Comparison of ENCODE assay signal across 22 cellular contexts in genomic region chr9:120440791-120441190, GRCh38.
DNase-seq lines count a peak whose midpoint lies in the region; ATAC-seq, FAIRE-seq and TF ChIP-seq lines count a peak whose summit lies in the region.
"Had no signal": no experiment of that assay in that cellular context is flagged by ENCODE, and none has a peak within 500 bp of the region (broad histone marks: within the 10 kb centered on the region; RNA-seq: fewer than 3 reads in every experiment).

No MANE protein-coding gene starts in this region.

- H3K4me2 ChIP-seq in astrocyte (ENCODE audit: low read length), result peak overlapping the region; percentile 43
- no peak overlapping the region for H3K4me2 ChIP-seq in trophoblast cell (ENCODE audit: low read length)
- H3K4me2 ChIP-seq: GM23338 had no signal

- no peaks in the 10 kb centered on the region for H3K9me3 Mint-ChIP-seq in astrocyte (ENCODE audit: unreplicated experiment)
- H3K9me3 Mint-ChIP-seq in CD4-positive, alpha-beta memory T cell, result no peaks in the 10 kb centered on the region
- H3K9me3 Mint-ChIP-seq: GM23338, IgD-negative memory B cell had no signal

- H3K36me3 ChIP-seq in ACC112 (ENCODE audit: insufficient read depth, low read length) (0 out of 2 replicates have a peak, but pooled peaks cover 9% of the 10 kb centered on the region), astrocyte (ENCODE audit: insufficient read depth, low read length) (peaks cover 10% of the 10 kb centered on the region), trophoblast cell (ENCODE audit: control insufficient read depth in 1 of 2, insufficient read depth in 2 of 2, low read length in 2 of 2) (peaks cover 15 to 27% of the 10 kb centered on the region in 2 experiments)
- peaks cover 28% of the 10 kb centered on the region for H3K36me3 ChIP-seq in CD4-positive, alpha-beta memory T cell (ENCODE audit: insufficient read depth, low read length)

- no peaks in the 10 kb centered on the region for H3K79me1 ChIP-seq in trophoblast cell (ENCODE audit: low read length)

- H4K91ac ChIP-seq in trophoblast cell (ENCODE audit: low read depth, low read length), result no peak overlapping the region

- CTCF ChIA-PET in CD4-positive, alpha-beta memory T cell (lab: Charles Lee; ENCODE audit: partially characterized antibody), result interaction anchor here (1.3 kb wide), 1 partner anchor 36 kb away, joined by 3 read pairs; no protein-coding TSS in a partner anchor

- H2BK120ac ChIP-seq in trophoblast cell (ENCODE audit: insufficient read depth, low read length, poor library complexity), result no peak overlapping the region

- H3K36me3 Mint-ChIP-seq in astrocyte (ENCODE audit: low read depth, unreplicated experiment), result no peaks in the 10 kb centered on the region
- H3K36me3 Mint-ChIP-seq in CD4-positive, alpha-beta memory T cell, result peaks cover 67 to 74% of the 10 kb centered on the region in 2 donors

- no peaks in the 10 kb centered on the region for H3K27me3 Mint-ChIP-seq in astrocyte (ENCODE audit: low read depth, unreplicated experiment)
- no peaks in the 10 kb centered on the region for H3K27me3 Mint-ChIP-seq in CD4-positive, alpha-beta memory T cell
- H3K27me3 Mint-ChIP-seq: B cell, IgD-negative memory B cell had no signal

- no peak overlapping the region for H3K4me3 Mint-ChIP-seq in astrocyte (ENCODE audit: unreplicated experiment)
- H3K4me3 Mint-ChIP-seq in CD4-positive, alpha-beta memory T cell, result no peak overlapping the region
- H3K4me3 Mint-ChIP-seq: B cell, CD14-positive monocyte, GM23338, IgD-negative memory B cell had no signal

- no peak overlapping the region for H3K23ac ChIP-seq in trophoblast cell (ENCODE audit: low read length)

- no peak overlapping the region for H3K4ac ChIP-seq in trophoblast cell (ENCODE audit: low read depth, low read length)

- no peaks in the 10 kb centered on the region for H4K20me1 ChIP-seq in astrocyte (ENCODE audit: insufficient read depth, low read length)

- no peak overlapping the region for H3K14ac ChIP-seq in trophoblast cell (ENCODE audit: low read length)

- H3K9ac ChIP-seq in astrocyte (ENCODE audit: low read length), result peak overlapping the region; percentile 72
- H3K9ac ChIP-seq in trophoblast cell (ENCODE audit: low read length), result no peak overlapping the region

- no peak overlapping the region for H4K8ac ChIP-seq in trophoblast cell (ENCODE audit: low read depth, low read length)

- H3K18ac ChIP-seq in trophoblast cell (ENCODE audit: low read length), result no peak overlapping the region

- H3K4me1 ChIP-seq in ACC112 (ENCODE audit: control insufficient read depth, insufficient read depth, low read length, unreplicated experiment) (peaks cover 73% of the 10 kb centered on the region), astrocyte (ENCODE audit: insufficient read depth, low read length) (peaks cover 33% of the 10 kb centered on the region), trophoblast cell (ENCODE audit: control insufficient read depth in 1 of 2, insufficient read depth in 2 of 2, low read length in 2 of 2) (peaks cover 0 to 2% of the 10 kb centered on the region in 2 experiments)
- H3K4me1 ChIP-seq in CD4-positive, alpha-beta memory T cell (ENCODE audit: insufficient read depth, low read length), result peaks cover 5% of the 10 kb centered on the region
- H3K4me1 ChIP-seq: HAP-1 had no signal

- H3K27me3 ChIP-seq in ACC112 (ENCODE audit: insufficient read depth, low read length), result no peaks in the 10 kb centered on the region
- H3K27me3 ChIP-seq in astrocyte (ENCODE audit: insufficient read depth, low read length), result no peaks in the 10 kb centered on the region
- H3K27me3 ChIP-seq in trophoblast cell (ENCODE audit: insufficient read depth, low read length), result no peaks in the 10 kb centered on the region
- no peaks in the 10 kb centered on the region for H3K27me3 ChIP-seq in CD4-positive, alpha-beta memory T cell (ENCODE audit: insufficient read depth, low read length)

- FAIRE-seq in astrocyte (lab: Jason Lieb, UNC), result no peak
- FAIRE-seq: A204.1, D721Med, GM12878 had no signal

- peaks cover 21% of the 10 kb centered on the region for H3K4me1 Mint-ChIP-seq in astrocyte (ENCODE audit: low read depth, unreplicated experiment)
- H3K4me1 Mint-ChIP-seq in CD4-positive, alpha-beta memory T cell, result peaks cover 3 to 13% (median 8%) of the 10 kb centered on the region in 4 donors
- H3K4me1 Mint-ChIP-seq: GM23338 had no signal

- no peak overlapping the region for H2BK5ac ChIP-seq in trophoblast cell (ENCODE audit: low read depth, low read length, poor library complexity)

- H3K27ac ChIP-seq in ACC112 (ENCODE audit: low read depth, low read length), result peak overlapping the region; percentile 99
- peak overlapping the region; percentile 93 for H3K27ac ChIP-seq in astrocyte (ENCODE audit: low read depth, low read length)
- no peak overlapping the region for H3K27ac ChIP-seq in trophoblast cell (ENCODE audit: low read depth, low read length)
- no peak overlapping the region for H3K27ac ChIP-seq in CD4-positive, alpha-beta memory T cell (ENCODE audit: low read depth, low read length)

- no peak overlapping the region for H2AK5ac ChIP-seq in trophoblast cell (ENCODE audit: low read length)

- no peak overlapping the region for H4K12ac ChIP-seq in trophoblast cell (ENCODE audit: low read depth, low read length)

- WGBS in trophoblast cell (ENCODE audit: extremely low coverage, insufficient coverage, insufficient read length), result no CpG with 5 or more reads among the region's 1 CpG

- intact Hi-C loops in CD4-positive, alpha-beta memory T cell (cut with micrococcal nuclease), result no loop called here

- no peak for DNase-seq in astrocyte (ENCODE audit: low read depth)
- peak; percentile 48 to 84 for DNase-seq in trophoblast cell
- DNase-seq in occipital lobe (lab: John Stamatoyannopoulos, UW), result no peak
- DNase-seq in CD4-positive, alpha-beta memory T cell, result no peak
- DNase-seq in DMS79 (lab: John Stamatoyannopoulos, UW), result no peak
- DNase-seq: NCI-H1105 treated with DMSO at 0.1 percent for 48 hours; NCI-H2029 treated with DMSO at 0.1 percent for 48 hours; NCI-H226; NCI-H510A treated with DMSO at 0.1 percent for 48 hours; NCI-H748 treated with DMSO at 0.1 percent for 48 hours; NK-92 treated with Interleukin-12 subunit alpha and Interleukin-12 subunit beta, amount 100 ng/mL, for 24 hours had no signal

- POLR2A ChIA-PET in CD4-positive, alpha-beta memory T cell (lab: Charles Lee; ENCODE audit: partially characterized antibody), result no interaction called here

- H3K79me2 ChIP-seq in ACC112 (ENCODE audit: control insufficient read depth, insufficient read depth, low read length, unreplicated experiment) (no peaks in the 10 kb centered on the region), astrocyte (ENCODE audit: insufficient read depth, low read length) (no peaks in the 10 kb centered on the region), trophoblast cell (ENCODE audit: control insufficient read depth, insufficient read depth, low read length, poor library complexity) (no peaks in the 10 kb centered on the region)

- H3K27ac Mint-ChIP-seq in astrocyte (ENCODE audit: unreplicated experiment), result no peak overlapping the region
- no peak overlapping the region for H3K27ac Mint-ChIP-seq in CD4-positive, alpha-beta memory T cell
- H3K27ac Mint-ChIP-seq: B cell, GM23338 had no signal

- H3K4me3 ChIP-seq in ACC112 (ENCODE audit: low read depth, low read length), result peak overlapping the region; percentile 12; the same call in 1 of the 2 replicates
- H3K4me3 ChIP-seq in astrocyte (ENCODE audit: insufficient read depth, low read depth, low read length), result no peak overlapping the region
- H3K4me3 ChIP-seq in trophoblast cell (ENCODE audit: low read depth, low read length), result no peak overlapping the region
- no peak overlapping the region for H3K4me3 ChIP-seq in CD4-positive, alpha-beta memory T cell (ENCODE audit: low read length in 2 of 2)
- H3K4me3 ChIP-seq: GM12878, GM23338, HAP-1 had no signal

- H2BK12ac ChIP-seq in trophoblast cell (ENCODE audit: low read length), result no peak overlapping the region

- H2AFZ ChIP-seq in ACC112 (ENCODE audit: low read length, unreplicated experiment) (peak overlapping the region; percentile 5), astrocyte (ENCODE audit: low read depth, low read length) (no peak overlapping the region), trophoblast cell (ENCODE audit: insufficient read depth, low read length, poor library complexity) (no peak overlapping the region)
- H2AFZ ChIP-seq: GM23338 had no signal

- no peak for TF ChIP-seq CTCF in astrocyte (IDR thresholded peaks at IDR 0.05; ENCODE audit: insufficient read depth, low read depth, low read length)

- ATAC-seq in esophagus mucosa, result peak; percentile 67
- ATAC-seq: GM12878, GM23338, SK-N-SH treated with all-trans-retinoic acid at 6 μM for 48 hours had no signal

- H3K9me3 ChIP-seq in astrocyte (ENCODE audit: insufficient read depth, low read depth, low read length) (no peaks in the 10 kb centered on the region), trophoblast cell (ENCODE audit: insufficient read depth, low read depth, low read length) (no peaks in the 10 kb centered on the region)
- H3K9me3 ChIP-seq in CD4-positive, alpha-beta memory T cell (ENCODE audit: control insufficient read depth in 1 of 2, low read length in 2 of 2), result no peaks in the 10 kb centered on the region
- H3K9me3 ChIP-seq: HAP-1 had no signal

Comparison
In these comparisons a context has a peak if more than half of its experiments do, and no peak if none do; other contexts are left out.
1. H3K27ac ChIP-seq: peak in ACC112 (single experiment) and astrocyte (single experiment); none in trophoblast cell (single experiment) and CD4-positive, alpha-beta memory T cell (single experiment).
2. DNase-seq: peak in trophoblast cell (2 of 2); none in astrocyte (single experiment), occipital lobe (single experiment), CD4-positive, alpha-beta memory T cell (0 of 5) and DMS79 (single experiment).